Comparison of ENCODE assay signal across 21 cellular contexts in the genomic region with DNA sequence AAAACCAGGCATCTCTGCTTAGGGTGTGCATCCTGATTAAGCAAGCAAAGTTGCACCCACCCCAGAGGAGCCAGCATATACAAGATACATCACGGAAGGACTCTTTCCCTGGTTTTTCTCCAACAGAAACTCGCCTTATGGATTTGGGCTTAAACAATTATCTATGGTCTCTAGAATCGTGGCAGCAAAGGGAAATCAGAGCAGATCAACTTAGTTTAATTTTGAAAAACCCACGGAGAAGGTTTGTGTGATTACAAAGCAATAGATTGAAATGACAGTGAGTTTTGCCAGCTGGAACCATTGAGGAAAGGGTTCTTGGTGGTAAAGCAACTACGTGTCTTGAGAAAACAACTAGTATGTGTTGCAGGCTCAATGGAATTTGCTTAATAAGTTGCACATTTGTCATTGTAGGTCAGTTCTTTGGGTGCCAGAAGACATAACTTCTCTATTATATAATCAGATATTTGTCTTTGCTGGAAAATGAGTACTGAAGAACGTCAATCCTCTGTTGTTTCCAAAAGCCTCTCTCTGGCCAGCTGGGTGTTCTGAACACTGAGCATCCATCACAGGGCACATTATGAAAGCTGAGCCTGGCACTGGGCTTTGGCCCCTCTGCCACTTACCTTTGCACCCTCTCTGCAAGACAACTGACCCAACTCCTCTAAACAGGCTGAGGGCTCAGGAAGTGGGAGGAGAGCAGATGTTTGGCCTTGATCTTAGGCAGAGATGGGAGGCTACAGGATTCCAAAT.
DNase-seq lines count a peak whose midpoint lies in the region; ATAC-seq and TF ChIP-seq lines count a peak whose summit lies in the region.
"Had no signal": no experiment of that assay in that cellular context is flagged by ENCODE, and none has a peak within 500 bp of the region (broad histone marks: within the 10 kb centered on the region; RNA-seq: fewer than 3 reads in every experiment).

No MANE protein-coding gene starts in this region.

- 56% methylated on average over 6 of the region's 6 CpGs for WGBS in esophagus muscularis mucosa
- WGBS in upper lobe of left lung, 2 donors = 71 to 74% methylated on average over 6 of the region's 6 CpGs

- no peaks in the 10 kb centered on the region for H3K27me3 ChIP-seq in breast epithelium
- H3K27me3 ChIP-seq in esophagus muscularis mucosa = no peaks in the 10 kb centered on the region
- no peaks in the 10 kb centered on the region for H3K27me3 ChIP-seq in right atrium auricular region
- no peaks in the 10 kb centered on the region for H3K27me3 ChIP-seq in upper lobe of left lung
- H3K27me3 ChIP-seq: body of pancreas, spleen, thyroid gland had no signal

- no TSS peak for BruUV-seq in MCF 10A (replicated peaks; lab: Mats Ljungman, UMichigan)

- TF ChIP-seq CTCF in MCF 10A (IDR thresholded peaks at IDR 0.05; ENCODE audit: unreplicated experiment) (no peak), breast epithelium (IDR thresholded peaks at IDR 0.05) (no peak), esophagus muscularis mucosa (IDR thresholded peaks at IDR 0.05) (no peak), right atrium auricular region (IDR thresholded peaks at IDR 0.05) (no peak), upper lobe of left lung (IDR thresholded peaks at IDR 0.05) (no peak)

- peak overlapping the region; percentile 95 for H3K27ac Mint-ChIP-seq in MCF 10A (ENCODE audit: low read depth, unreplicated experiment)
- H3K27ac Mint-ChIP-seq: activated naive CD4-positive, alpha-beta T cell treated with anti-CD3 and anti-CD28 coated beads, Interleukin-2, amount 10 ng/mL, durations not matched to agents 7 days and 5 days; dendritic cell treated with granulocyte-macrophage colony-stimulating factor and Interleukin-4, amounts not matched to agents 40 ng/mL and 50 ng/mL, for 4 days; memory B cell; natural killer cell had no signal

- no peaks in the 10 kb centered on the region for H3K9me3 Mint-ChIP-seq in MCF 10A (ENCODE audit: unreplicated experiment)
- H3K9me3 Mint-ChIP-seq: memory B cell had no signal

- H3K9me3 ChIP-seq in breast epithelium = peaks cover 2 to 7% of the 10 kb centered on the region in 2 donors
- peaks cover 0 to 1% (median under 1%) of the 10 kb centered on the region in 4 donors for H3K9me3 ChIP-seq in esophagus muscularis mucosa
- peaks cover 0 to 8% of the 10 kb centered on the region in 2 donors for H3K9me3 ChIP-seq in right atrium auricular region
- H3K9me3 ChIP-seq in upper lobe of left lung = peaks cover 0 to 6% (median 2%) of the 10 kb centered on the region in 4 donors
- H3K9me3 ChIP-seq: body of pancreas, thyroid gland had no signal

- no peaks in the 10 kb centered on the region for H3K36me3 Mint-ChIP-seq in MCF 10A (ENCODE audit: insufficient read depth, unreplicated experiment)

- peak overlapping the region in 1 of 2 donors; percentile 23 for H3K27ac ChIP-seq in breast epithelium
- H3K27ac ChIP-seq in esophagus muscularis mucosa (replicated peaks in 1 of 4) = peak overlapping the region; percentile 23 to 58 (median 38)
- peak overlapping the region; percentile 15 to 47 for H3K27ac ChIP-seq in right atrium auricular region
- no peak overlapping the region for H3K27ac ChIP-seq in upper lobe of left lung
- H3K27ac ChIP-seq: body of pancreas, C4-2B, spleen, thyroid gland had no signal

- peaks cover 24% of the 10 kb centered on the region for H3K4me1 Mint-ChIP-seq in MCF 10A (ENCODE audit: insufficient read depth, unreplicated experiment)
- H3K4me1 Mint-ChIP-seq: activated naive CD4-positive, alpha-beta T cell treated with anti-CD3 and anti-CD28 coated beads, Interleukin-2, amount 10 ng/mL, durations not matched to agents 7 days and 5 days; memory B cell; natural killer cell had no signal

- ATAC-seq in upper lobe of left lung (ENCODE audit: low FRiP score in 2 of 2) (peak; percentile 19 to 77), HG02884 (IDR thresholded peaks at IDR 0.05; ENCODE audit: unreplicated experiment) (no peak)
- no peak for ATAC-seq in activated CD4-positive, CD25-positive, alpha-beta regulatory T cell treated with anti-CD3 and anti-CD28 coated beads, Interleukin-2, amount 50 U/mL, for 24 hours
- ATAC-seq: body of pancreas, natural killer cell had no signal

- CTCF ChIA-PET in MCF 10A (lab: Yijun Ruan, JAX) = no interaction called here

- POLR2A ChIA-PET in MCF 10A (lab: Yijun Ruan, JAX) = interaction anchor here (2.0 kb wide), 1 partner anchor 57 kb away, joined by 5 read pairs; no protein-coding TSS in a partner anchor

- TF ChIP-seq POLR2A in breast epithelium (IDR thresholded peaks at IDR 0.05) (no peak), esophagus muscularis mucosa (IDR thresholded peaks at IDR 0.05; ENCODE audit: low read depth) (no peak), upper lobe of left lung (IDR thresholded peaks at IDR 0.05) (no peak)

- intact Hi-C loops in MCF 10A (cut with micrococcal nuclease) = no loop called here
- intact Hi-C loops in breast epithelium (cut with DNase I; ENCODE audit: low total_unique reads) = no loop called here
- intact Hi-C loops in esophagus muscularis mucosa (cut with DNase I) = no loop called here

- TF ChIP-seq EP300 in esophagus muscularis mucosa (IDR thresholded peaks at IDR 0.05) (no peak), upper lobe of left lung (IDR thresholded peaks at IDR 0.05) (no peak)

- no peak overlapping the region for H3K4me3 Mint-ChIP-seq in MCF 10A (ENCODE audit: unreplicated experiment)
- H3K4me3 Mint-ChIP-seq: activated naive CD4-positive, alpha-beta T cell treated with anti-CD3 and anti-CD28 coated beads, Interleukin-2, amount 10 ng/mL, durations not matched to agents 7 days and 5 days; dendritic cell treated with granulocyte-macrophage colony-stimulating factor and Interleukin-4, amounts not matched to agents 40 ng/mL and 50 ng/mL, for 4 days; memory B cell; natural killer cell had no signal

- DNase-seq in MCF 10A (ENCODE audit: unreplicated experiment) = no peak
- DNase-seq in breast epithelium (ENCODE audit: low spot score in 2 of 2) = no peak
- DNase-seq in esophagus muscularis mucosa (ENCODE audit: extremely low spot score) = no peak
- DNase-seq in right atrium auricular region (ENCODE audit: low spot score) = no peak
- no peak for DNase-seq in upper lobe of left lung
- no peak for DNase-seq in superior temporal gyrus (ENCODE audit: extremely low spot score)
- DNase-seq: 8988T; activated naive CD4-positive, alpha-beta T cell treated with anti-CD3 and anti-CD28 coated beads, Interleukin-2, amount 10 ng/mL, durations not matched to agents 7 days and 5 days; body of pancreas; DMS 273 treated with DMSO at 0.1 percent for 48 hours; natural killer cell; NCI-H1694 treated with DMSO at 0.1 percent for 48 hours; NCI-H226; posterior cingulate gyrus; spleen; thyroid gland had no signal

- no peaks in the 10 kb centered on the region for H3K4me1 ChIP-seq in breast epithelium
- peaks cover 0 to 16% (median 8%) of the 10 kb centered on the region in 4 donors for H3K4me1 ChIP-seq in esophagus muscularis mucosa
- H3K4me1 ChIP-seq in right atrium auricular region = no peaks in the 10 kb centered on the region
- no peaks in the 10 kb centered on the region for H3K4me1 ChIP-seq in upper lobe of left lung
- H3K4me1 ChIP-seq: body of pancreas, spleen, thyroid gland had no signal

- no peaks in the 10 kb centered on the region for H3K36me3 ChIP-seq in breast epithelium
- no peaks in the 10 kb centered on the region for H3K36me3 ChIP-seq in esophagus muscularis mucosa
- no peaks in the 10 kb centered on the region for H3K36me3 ChIP-seq in right atrium auricular region
- H3K36me3 ChIP-seq in upper lobe of left lung = no peaks in the 10 kb centered on the region
- H3K36me3 ChIP-seq: thyroid gland had no signal

- no peaks in the 10 kb centered on the region for H3K27me3 Mint-ChIP-seq in MCF 10A (ENCODE audit: insufficient read depth, unreplicated experiment)
- H3K27me3 Mint-ChIP-seq: activated naive CD4-positive, alpha-beta T cell treated with anti-CD3 and anti-CD28 coated beads, Interleukin-2, amount 10 ng/mL, durations not matched to agents 7 days and 5 days; dendritic cell treated with granulocyte-macrophage colony-stimulating factor and Interleukin-4, amounts not matched to agents 40 ng/mL and 50 ng/mL, for 4 days had no signal

- H3K4me3 ChIP-seq in breast epithelium (no peak overlapping the region), esophagus muscularis mucosa (no peak overlapping the region), right atrium auricular region (no peak overlapping the region), upper lobe of left lung (no peak overlapping the region)
- H3K4me3 ChIP-seq: body of pancreas, spleen, thyroid gland had no signal

Comparison
In these comparisons a context has a peak if more than half of its experiments do, and no peak if none do; other contexts are left out.
1. H3K27ac ChIP-seq: peak in esophagus muscularis mucosa (4 of 4) and right atrium auricular region (2 of 2); none in upper lobe of left lung (0 of 4).
2. ATAC-seq: peak in upper lobe of left lung (2 of 2); none in activated CD4-positive, CD25-positive, alpha-beta regulatory T cell treated with anti-CD3 and anti-CD28 coated beads, Interleukin-2, amount 50 U/mL, for 24 hours (0 of 2) and HG02884 (single experiment).